ENCODE assay signal across 20 cellular contexts in the genomic region with DNA sequence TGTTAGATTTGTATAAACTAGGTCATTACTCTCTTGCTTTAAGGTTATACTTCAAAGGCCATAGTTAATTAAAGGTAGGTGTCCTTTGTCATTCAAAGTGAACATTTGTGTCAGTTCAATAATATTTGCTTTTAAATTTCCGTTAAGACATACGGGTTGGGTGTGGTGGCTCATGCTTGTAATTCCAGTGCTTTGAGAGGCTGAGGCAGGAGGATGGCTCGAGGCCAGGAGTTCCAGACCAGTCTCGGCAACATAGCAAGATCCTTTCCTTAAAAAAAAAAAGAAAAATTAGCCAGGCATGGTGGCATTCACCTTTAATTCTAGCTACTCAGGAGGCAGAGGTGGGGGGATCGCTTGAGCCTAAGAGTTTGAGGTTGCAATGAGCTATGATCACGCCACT.
DNase-seq lines count a peak whose midpoint lies in the region; ATAC-seq, FAIRE-seq and TF ChIP-seq lines count a peak whose summit lies in the region.
"Had no signal": no experiment of that assay in that cellular context is flagged by ENCODE, and none has a peak within 500 bp of the region (broad histone marks: within the 10 kb centered on the region; RNA-seq: fewer than 3 reads in every experiment).

No MANE protein-coding gene starts in this region.

- H3K36me3 ChIP-seq in pancreas, result no peaks in the 10 kb centered on the region
- H3K36me3 ChIP-seq: right atrium auricular region had no signal

- H3K9ac ChIP-seq in H9 (ENCODE audit: extremely low read depth, insufficient read length, low read length), result no peak overlapping the region

- no peak for TF ChIP-seq CTCF in H9 (conservative IDR thresholded peaks at IDR 0.05)
- TF ChIP-seq CTCF in astrocyte of the spinal cord (IDR thresholded peaks at IDR 0.05; ENCODE audit: low read depth, low read length), result no peak
- TF ChIP-seq CTCF in pancreas (IDR thresholded peaks at IDR 0.05), result no peak
- no peak for TF ChIP-seq CTCF in mesothelial cell of epicardium (IDR thresholded peaks at IDR 0.05; ENCODE audit: unreplicated experiment)

- no peak for FAIRE-seq in pancreas (lab: Jason Lieb, UNC)
- FAIRE-seq: endothelial cell of umbilical vein had no signal

- H3T11ph ChIP-seq in H9 (ENCODE audit: low read length), result no peak overlapping the region

- no peak overlapping the region for H3K23ac ChIP-seq in H9 (ENCODE audit: insufficient read length, low read depth, low read length)

- H3K18ac ChIP-seq in H9 (ENCODE audit: insufficient read length, low read depth, low read length), result no peak overlapping the region

- H3K4ac ChIP-seq in H9 (ENCODE audit: low read depth, low read length), result no peak overlapping the region

- H4K5ac ChIP-seq in H9 (ENCODE audit: insufficient read length, low read depth, low read length), result no peak overlapping the region

- H3K14ac ChIP-seq in H9 (ENCODE audit: insufficient read depth, low read length), result no peak overlapping the region

- H3K4me1 Mint-ChIP-seq in H9 (peaks cover 15 to 16% of the 10 kb centered on the region in 2 experiments), mesothelial cell of epicardium (no peaks in the 10 kb centered on the region)
- H3K4me1 Mint-ChIP-seq: CD8-positive, alpha-beta memory T cell; stimulated activated effector memory CD8-positive, alpha-beta T cell treated with anti-CD3 and anti-CD28 coated beads, Interleukin-12 subunit alpha, Interleukin-12 subunit beta, amount 100 ng/mL, for 72 hours had no signal

- H2BK5ac ChIP-seq in H9 (ENCODE audit: insufficient read length, low read length), result no peak overlapping the region

- no peak overlapping the region for H2BK12ac ChIP-seq in H9 (ENCODE audit: insufficient read length, low read depth, low read length)

- H3K36me3 Mint-ChIP-seq in H9 (ENCODE audit: insufficient read depth in 1 of 3, low read depth in 3 of 3), result no peaks in the 10 kb centered on the region
- H3K36me3 Mint-ChIP-seq in mesothelial cell of epicardium, result peaks cover 3% of the 10 kb centered on the region
- H3K36me3 Mint-ChIP-seq: CD8-positive, alpha-beta memory T cell; stimulated activated effector memory CD8-positive, alpha-beta T cell treated with anti-CD3 and anti-CD28 coated beads, Interleukin-12 subunit alpha, Interleukin-12 subunit beta, amount 100 ng/mL, for 72 hours had no signal

- no peaks in the 10 kb centered on the region for H3K23me2 ChIP-seq in H9 (ENCODE audit: insufficient read length, low read depth, low read length, poor library complexity, severe bottlenecking)

- no CpG with 5 or more reads among the region's 6 CpGs for WGBS in H9 (ENCODE audit: extremely low coverage, insufficient read length, low lambda C conversion rate)
- WGBS in pancreas, 2 donors, result 44 to 52% methylated on average over 6 of the region's 6 CpGs

- H4K8ac ChIP-seq in H9 (replicated peaks; ENCODE audit: insufficient read length, low read depth, low read length), result no peak overlapping the region

- H4K91ac ChIP-seq in H9 (ENCODE audit: insufficient read length, low read depth, low read length), result no peak overlapping the region

- no peaks in the 10 kb centered on the region; a peak in 1 of 5 replicates for H3K9me3 Mint-ChIP-seq in H9
- H3K9me3 Mint-ChIP-seq in mesothelial cell of epicardium, result peaks cover 3% of the 10 kb centered on the region
- H3K9me3 Mint-ChIP-seq: stimulated activated effector memory CD8-positive, alpha-beta T cell treated with anti-CD3 and anti-CD28 coated beads, Interleukin-12 subunit alpha, Interleukin-12 subunit beta, amount 100 ng/mL, for 72 hours had no signal

- H2BK120ac ChIP-seq in H9 (ENCODE audit: low read depth, low read length, poor library complexity, severe bottlenecking), result no peak overlapping the region

- H3K4me1 ChIP-seq in H9 (ENCODE audit: insufficient read depth, low read length) (peaks cover 3% of the 10 kb centered on the region; the same call in 1 of the 2 replicates), pancreas (no peaks in the 10 kb centered on the region)
- H3K4me1 ChIP-seq: foreskin keratinocyte, right atrium auricular region, testis had no signal

- H3K4me3 ChIP-seq in astrocyte of the spinal cord (ENCODE audit: low read depth, low read length) (no peak overlapping the region), pancreas (no peak overlapping the region)
- H3K4me3 ChIP-seq: coronary artery, mucosa of descending colon, right atrium auricular region, testis had no signal

- H2BK15ac ChIP-seq in H9 (ENCODE audit: low read depth, low read length), result no peak overlapping the region

- H2BK20ac ChIP-seq in H9 (ENCODE audit: low read depth, low read length, poor library complexity, severe bottlenecking), result no peak overlapping the region

- no peak overlapping the region for H3K56ac ChIP-seq in H9 (ENCODE audit: insufficient read length, low read depth, low read length)

- H3K4me2 ChIP-seq in H9 (ENCODE audit: insufficient read depth, insufficient read length, low read length), result no peak overlapping the region

- H3K9me3 ChIP-seq in H9 (ENCODE audit: control insufficient read depth, low read depth, low read length), result no peaks in the 10 kb centered on the region
- no peaks in the 10 kb centered on the region for H3K9me3 ChIP-seq in pancreas
- H3K9me3 ChIP-seq: mucosa of descending colon, right atrium auricular region, testis had no signal

- H3K27me3 ChIP-seq in H9 (ENCODE audit: insufficient read depth, low read length) (no peaks in the 10 kb centered on the region), pancreas (no peaks in the 10 kb centered on the region)
- H3K27me3 ChIP-seq: foreskin keratinocyte, right atrium auricular region, testis had no signal

- H3K79me2 ChIP-seq in H9 (ENCODE audit: insufficient read depth, low read length), result no peaks in the 10 kb centered on the region

- ATAC-seq in pancreas, result peak in 2 of 4 donors; percentile 21 to 42
- ATAC-seq: foreskin keratinocyte; mucosa of descending colon; stimulated activated effector memory CD8-positive, alpha-beta T cell treated with anti-CD3 and anti-CD28 coated beads, Interleukin-12 subunit alpha, Interleukin-12 subunit beta, amount 100 ng/mL, for 72 hours had no signal

- no peak overlapping the region for H3K27ac ChIP-seq in H9 (ENCODE audit: insufficient read length, low read depth, low read length)
- H3K27ac ChIP-seq in pancreas, result peak overlapping the region; percentile 58 to 78 (median 76)
- H3K27ac ChIP-seq: coronary artery, foreskin keratinocyte, right atrium auricular region, testis had no signal

- H2AFZ ChIP-seq in H9 (ENCODE audit: low read length), result no peak overlapping the region

- H3K27ac Mint-ChIP-seq in H9 (peak overlapping the region in 2 of 3 experiments; percentile 33 to 86; a peak in 2 of 7 replicates), mesothelial cell of epicardium (no peak overlapping the region)
- H3K27ac Mint-ChIP-seq: CD8-positive, alpha-beta memory T cell; stimulated activated effector memory CD8-positive, alpha-beta T cell treated with anti-CD3 and anti-CD28 coated beads, Interleukin-12 subunit alpha, Interleukin-12 subunit beta, amount 100 ng/mL, for 72 hours had no signal

- H3K79me1 ChIP-seq in H9 (ENCODE audit: insufficient read depth, low read depth, low read length, poor library complexity, severe bottlenecking), result no peaks in the 10 kb centered on the region

- H3K4me3 Mint-ChIP-seq in H9, result peak overlapping the region in 1 of 2 experiments; percentile 66; a peak in 4 of 5 replicates
- H3K4me3 Mint-ChIP-seq in mesothelial cell of epicardium, result no peak overlapping the region
- H3K4me3 Mint-ChIP-seq: CD8-positive, alpha-beta memory T cell; stimulated activated effector memory CD8-positive, alpha-beta T cell treated with anti-CD3 and anti-CD28 coated beads, Interleukin-12 subunit alpha, Interleukin-12 subunit beta, amount 100 ng/mL, for 72 hours had no signal

- in situ Hi-C loops in astrocyte of the spinal cord (cut with HindIII; ENCODE audit: low sequenced_read_pairs), result no loop called here

- peaks cover 55% of the 10 kb centered on the region for H3K27me3 Mint-ChIP-seq in H9 (ENCODE audit: low read depth)
- H3K27me3 Mint-ChIP-seq in mesothelial cell of epicardium (ENCODE audit: low read depth), result no peaks in the 10 kb centered on the region

- intact Hi-C loops in pancreas (cut with DNase I), result no loop called here

- H4K20me1 ChIP-seq in H9 (ENCODE audit: control insufficient read depth, insufficient read depth, insufficient read length), result no peaks in the 10 kb centered on the region

- H2AK5ac ChIP-seq in H9 (ENCODE audit: insufficient read length, low read length), result no peak overlapping the region

- DNase-seq in H9 (no peak), astrocyte of the spinal cord (ENCODE audit: low read depth, low spot score) (peak; percentile 13), iris pigment epithelial cell (ENCODE audit: low read depth) (peak; percentile 21), pancreas (peak in 2 of 6 donors; percentile 19 to 37), NCI-H1105 treated with DMSO at 0.1 percent for 48 hours (lab: John Stamatoyannopoulos, UW) (no peak), NCI-H1092 treated with DMSO at 0.1 percent for 48 hours (lab: John Stamatoyannopoulos, UW) (no peak), mesothelial cell of epicardium (ENCODE audit: low spot score in 2 of 2, unreplicated experiment in 2 of 2) (no peak)
- DNase-seq: CD8-positive, alpha-beta memory T cell; DND-41; foreskin keratinocyte; KG1; MV-4-11; NCI-H2029 treated with DMSO at 0.1 percent for 48 hours; NCI-H526 had no signal

Comparison
In these comparisons a context has a peak if more than half of its experiments do, and no peak if none do; other contexts are left out.
1. DNase-seq: peak in astrocyte of the spinal cord (single experiment) and iris pigment epithelial cell (single experiment); none in H9 (single experiment), NCI-H1105 treated with DMSO at 0.1 percent for 48 hours (single experiment), NCI-H1092 treated with DMSO at 0.1 percent for 48 hours (single experiment) and mesothelial cell of epicardium (0 of 2).